13 cellular contexts compared by ENCODE assay signal in genomic region chr11:94271885-94272372, GRCh38. TPM values are rescaled to one million over a fixed set of nuclear protein-coding genes. Genes with fewer than 3 reads are reported as not detected.
DNase-seq lines count a peak whose midpoint lies in the region; ATAC-seq, FAIRE-seq and TF ChIP-seq lines count a peak whose summit lies in the region.
"Had no signal": no experiment of that assay in that cellular context is flagged by ENCODE, and none has a peak within 500 bp of the region (broad histone marks: within the 10 kb centered on the region; RNA-seq: fewer than 3 reads in every experiment).

No MANE protein-coding gene starts in this region.

- H3K9ac ChIP-seq in GM12878 (ENCODE audit: control insufficient read depth, insufficient read depth, low read length) = no peak overlapping the region

- FAIRE-seq in GM12878 (lab: Jason Lieb, UNC) = peak; percentile 35

- H3K36me3 ChIP-seq in GM12878 (ENCODE audit: control insufficient read depth in 2 of 2, insufficient read depth in 2 of 2, low read length in 1 of 2) (no peaks in the 10 kb centered on the region), right lobe of liver (no peaks in the 10 kb centered on the region)

- ATAC-seq in GM18868 (IDR thresholded peaks at IDR 0.05; ENCODE audit: unreplicated experiment) (peak; percentile 92), GM21447 (IDR thresholded peaks at IDR 0.05; ENCODE audit: unreplicated experiment) (peak; percentile 78), HG03064 (IDR thresholded peaks at IDR 0.05; ENCODE audit: low read depth, unreplicated experiment) (peak; percentile 88), GM12878 (peak; percentile 90), right lobe of liver (no peak)
- ATAC-seq: activated naive CD8-positive, alpha-beta T cell treated with anti-CD3 and anti-CD28 coated beads, Interleukin-2, amount 50 U/mL, for 24 hours had no signal

- in situ Hi-C loops in GM12878 (cut with MboI) = no loop called here

- intact Hi-C loops in GM12878 (cut with micrococcal nuclease; ENCODE audit: unreplicated experiment) (loop anchor here (5.0 kb wide), 2 partner anchors 90 to 330 kb away; no protein-coding TSS in a partner anchor), right lobe of liver (cut with DNase I) (no loop called here)

- CTCF ChIA-PET in GM12878 (lab: Yijun Ruan, JAX) = interaction anchor here (0.9 to 1.1 kb wide), 2 partner anchors 55 to 89 kb away, joined by 3 to 4 read pairs; no protein-coding TSS in a partner anchor

- WGBS in GM12878 (ENCODE audit: insufficient coverage, insufficient replicate concordance, low lambda C conversion rate, missing lambda C conversion rate) = 0% methylated on average over 4 of the region's 4 CpGs
- WGBS in right lobe of liver (ENCODE audit: insufficient coverage, low coverage, low lambda C conversion rate, missing lambda C conversion rate) = 56% methylated on average over 4 of the region's 4 CpGs

- RAD21 ChIA-PET in GM12878 (lab: Charles Lee; ENCODE audit: unreplicated experiment) = no interaction called here

- no TSS peak for BruUV-seq in GM12878 (replicated peaks; lab: Mats Ljungman, UMichigan)

- TF ChIP-seq RAD21 in GM12878 (IDR thresholded peaks at IDR 0.05; ENCODE audit: insufficient read depth, low read depth, low read length) = peak; percentile 33; the same call in 1 of the 2 replicates

- no peak overlapping the region for H2AFZ ChIP-seq in GM12878 (ENCODE audit: control insufficient read depth, low read depth, low read length)

- TF ChIP-seq POLR2A in GM12878 (IDR thresholded peaks at IDR 0.05; ENCODE audit: low read depth, low read length) = no peak
- TF ChIP-seq POLR2A in right lobe of liver (IDR thresholded peaks at IDR 0.05) = no peak

- POLR2A ChIA-PET in GM12878 (lab: Charles Lee) = no interaction called here

- H3K4me3 ChIP-seq in GM12878 (no peak overlapping the region), right lobe of liver (no peak overlapping the region)

- peak; percentile 88 to 91; a peak in 3 of 4 replicates for TF ChIP-seq EP300 in GM12878 (IDR thresholded peaks at IDR 0.05; ENCODE audit: borderline replicate concordance in 1 of 2, control insufficient read depth in 1 of 2, low read depth in 2 of 2, low read length in 2 of 2)

- H3K27ac ChIP-seq in GM12878 (ENCODE audit: control insufficient read depth, insufficient read depth) (peak overlapping the region; percentile 55; the same call in 1 of the 2 replicates), right lobe of liver (no peak overlapping the region)

- TF ChIP-seq CTCF in GM12878 (IDR thresholded peaks at IDR 0.05 in 2 of 3, conservative IDR thresholded peaks at IDR 0.05 in 1 of 3; ENCODE audit: control insufficient read depth in 2 of 3, extremely low read depth in 1 of 3, insufficient read depth in 1 of 3, low read depth in 3 of 3, low read length in 3 of 3) (no peak), right lobe of liver (IDR thresholded peaks at IDR 0.05) (no peak)

- SMC1A ChIA-PET in GM12878 (lab: Charles Lee; ENCODE audit: uncharacterized antibody, unreplicated experiment) = interaction anchor here (0.8 to 1.3 kb wide), 3 partner anchors 8 to 88 kb away, joined by 3 to 4 read pairs (median 4); no protein-coding TSS in a partner anchor

- no peaks in the 10 kb centered on the region for H3K9me3 ChIP-seq in GM12878 (replicated peaks; ENCODE audit: control insufficient read depth, insufficient read depth, low read length)
- H3K9me3 ChIP-seq in right lobe of liver = no peaks in the 10 kb centered on the region

- H3K79me2 ChIP-seq in GM12878 (ENCODE audit: control insufficient read depth, insufficient read depth, low read length) = no peaks in the 10 kb centered on the region

- H3K27me3 ChIP-seq in GM12878 (replicated peaks in 1 of 2; ENCODE audit: control insufficient read depth in 2 of 2, insufficient read depth in 2 of 2, low read length in 1 of 2) = no peaks in the 10 kb centered on the region
- H3K27me3 ChIP-seq in right lobe of liver = no peaks in the 10 kb centered on the region

- H3K4me1 ChIP-seq in GM12878 (ENCODE audit: control insufficient read depth, insufficient read depth, low read length) = peaks cover 6% of the 10 kb centered on the region; the same call in 1 of the 2 replicates
- H3K4me1 ChIP-seq in right lobe of liver = no peaks in the 10 kb centered on the region

- H4K20me1 ChIP-seq in GM12878 (ENCODE audit: control insufficient read depth, insufficient read depth) = no peaks in the 10 kb centered on the region

- no peak overlapping the region for H3K4me2 ChIP-seq in GM12878 (ENCODE audit: control insufficient read depth, insufficient read depth)

- DNase-seq in GM12878 (ENCODE audit: low read depth, low spot score) (peak; percentile 24), right lobe of liver (no peak), cerebellum (ENCODE audit: low spot score) (no peak)
- no peak for DNase-seq in stimulated activated CD4-positive, alpha-beta T cell treated with anti-CD3 and anti-CD28 coated beads, Interleukin-4, amount 100 ng/mL, for 24 hours
- DNase-seq: activated CD4-positive, alpha-beta T cell treated with anti-CD3 and anti-CD28 coated beads for 1 hour; activated naive CD8-positive, alpha-beta T cell treated with anti-CD3 and anti-CD28 coated beads, Interleukin-2, amount 50 U/mL, for 24 hours; KG1; naive B cell; NCI-H2227 treated with DMSO at 0.1 percent for 48 hours; SHP77 treated with DMSO at 0.1 percent for 48 hours had no signal

TF ChIP-seq in GM12878, 131 proteins besides CTCF, POLR2A, EP300 and RAD21 (continues in another document):
- TF ChIP-seq NKRF (conservative IDR thresholded peaks at IDR 0.05) (no peak), YBX1 (IDR thresholded peaks at IDR 0.05) (no peak), POLR2AphosphoS2 (IDR thresholded peaks at IDR 0.05; ENCODE audit: low read depth, low read length) (no peak), CUX1 (IDR thresholded peaks at IDR 0.05; ENCODE audit: insufficient replicate concordance, low read depth, low read length) (no peak)

RNA-seq across cellular contexts. Expression of gene IZUMO1R, which starts 32.5 kb away (rescaled TPM):
- total RNA-seq in GM12878 (2013; cell fraction: nucleolus; rRNA removed) = not detected in 2 replicates
- not detected in 2 replicates for total RNA-seq in GM12878 (2014; rRNA removed)
- total RNA-seq in GM12878 (2014; rRNA removed; fragmentation: Illumina TruSeq; extraction: Trizol) = not detected in 2 replicates
- total RNA-seq in GM12878 (2021) = not detected in 2 replicates
- not detected for polyA plus RNA-seq in GM12878 (2011; ENCODE audit: low read depth)
- polyA plus RNA-seq in GM12878 (2011; rRNA removed) = not detected in 2 replicates
- polyA plus RNA-seq in GM12878 (2011; cell fraction: cytosol; rRNA removed) = not detected in 2 replicates
- polyA plus RNA-seq in GM12878 (2011; cell fraction: nucleus; rRNA removed) = not detected in 2 replicates
- not detected in 2 replicates for polyA plus RNA-seq in GM12878 (2012)
- polyA plus RNA-seq in GM12878 (2014; fragmentation: Illumina TruSeq; extraction: Trizol) = not detected in 2 replicates
- not detected for polyA plus RNA-seq in GM12878 (2014; fragmentation: Nextera tagmentation; extraction: Ambion mirVana)
- not detected in 2 replicates for polyA plus RNA-seq in GM12878 (2014; rRNA removed)
- not detected for polyA plus RNA-seq in GM12878 (2016; fragmentation: Nextera tagmentation; extraction: Ambion mirVana)
- not detected in 2 replicates for polyA minus RNA-seq in GM12878 (2011; rRNA and poly(A)+ RNA removed)
- polyA minus RNA-seq in GM12878 (2011; cell fraction: cytosol; rRNA and poly(A)+ RNA removed) = not detected in 2 replicates
- polyA minus RNA-seq in GM12878 (2011; cell fraction: nucleus; rRNA and poly(A)+ RNA removed) = not detected in 2 replicates
- total RNA-seq in right lobe of liver = not detected
- not detected for total RNA-seq in cerebellum

Comparison
In these comparisons a context has a peak if more than half of its experiments do, and no peak if none do; other contexts are left out.
1. ATAC-seq: peak in GM18868 (single experiment), GM21447 (single experiment), HG03064 (single experiment) and GM12878 (single experiment); none in right lobe of liver (0 of 4).